ENCODE assay signal across 9 cellular contexts in the genomic region with DNA sequence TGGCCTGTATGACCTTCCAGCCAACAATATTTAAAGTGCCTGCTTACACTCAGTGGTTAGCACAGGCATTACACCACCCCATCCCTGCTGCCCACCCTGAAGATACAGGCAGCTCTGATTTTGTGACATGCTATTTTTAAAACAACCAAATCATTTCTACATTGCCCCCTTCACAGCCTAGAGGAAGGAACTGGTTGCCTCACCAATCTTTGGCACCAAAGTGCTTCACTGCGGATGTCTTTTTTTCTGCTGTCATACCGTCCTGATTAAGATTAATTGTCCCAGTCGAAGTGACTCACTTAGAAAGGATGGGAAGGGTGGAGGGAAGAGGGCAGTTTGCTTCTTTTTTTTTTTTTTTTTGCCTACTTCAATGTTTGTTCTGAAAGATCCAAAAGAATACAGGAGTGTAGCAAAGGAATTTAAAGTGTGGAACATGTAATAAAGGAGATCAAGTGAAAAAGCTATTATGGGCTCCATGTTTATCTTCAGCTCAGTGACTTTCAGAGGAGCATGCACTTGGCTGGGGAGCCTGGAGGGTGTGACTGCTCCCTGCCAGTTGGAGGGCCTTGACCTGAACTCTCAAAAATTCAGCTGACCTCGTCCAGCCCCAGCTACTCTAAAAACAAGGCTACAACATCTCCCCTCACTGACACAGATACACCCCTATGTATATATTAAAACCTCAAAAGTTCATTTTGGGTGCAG.
A peak's percentile ranks its signal among the peaks of the same experiment; 100 is the strongest.
DNase-seq lines count a peak whose midpoint lies in the region; ATAC-seq and TF ChIP-seq lines count a peak whose summit lies in the region.
"Had no signal": no experiment of that assay in that cellular context is flagged by ENCODE, and none has a peak within 500 bp of the region (broad histone marks: within the 10 kb centered on the region; RNA-seq: fewer than 3 reads in every experiment).

No MANE protein-coding gene starts in this region.

- no peaks in the 10 kb centered on the region for H3K27me3 ChIP-seq in Peyer's patch

- DNase-seq in EH (ENCODE audit: low read depth) (peak; percentile 96), Peyer's patch (no peak), fibroblast of the aortic adventitia (ENCODE audit: low read depth) (peak; percentile 98), renal cortical epithelial cell (ENCODE audit: low read depth) (peak; percentile 79), NCI-H1436 treated with DMSO at 0.1 percent for 48 hours (lab: John Stamatoyannopoulos, UW) (no peak)
- DNase-seq: T-helper 1 cell had no signal

- TF ChIP-seq CTCF in Peyer's patch (IDR thresholded peaks at IDR 0.05) (no peak), fibroblast of the aortic adventitia (IDR thresholded peaks at IDR 0.05; ENCODE audit: insufficient read depth, low read length) (peak; percentile 35)

- ATAC-seq in HG02840 (IDR thresholded peaks at IDR 0.05; ENCODE audit: low FRiP score, unreplicated experiment) = no peak
- ATAC-seq in GM18861 (IDR thresholded peaks at IDR 0.05; ENCODE audit: unreplicated experiment) = no peak
- no peak for ATAC-seq in GM21447 (IDR thresholded peaks at IDR 0.05; ENCODE audit: unreplicated experiment)

- no peak for TF ChIP-seq POLR2A in Peyer's patch (IDR thresholded peaks at IDR 0.05)

- no peaks in the 10 kb centered on the region for H3K36me3 ChIP-seq in Peyer's patch

- H3K9me3 ChIP-seq in Peyer's patch = no peaks in the 10 kb centered on the region

- H3K27ac ChIP-seq in Peyer's patch = peak overlapping the region in 3 of 4 donors; percentile 34 to 65 (median 46)

- no peaks in the 10 kb centered on the region for H3K4me1 ChIP-seq in Peyer's patch

- H3K4me3 ChIP-seq in Peyer's patch (no peak overlapping the region), fibroblast of the aortic adventitia (ENCODE audit: low read depth, low read length) (no peak overlapping the region)

Comparison
In these comparisons a context has a peak if more than half of its experiments do, and no peak if none do; other contexts are left out.
1. DNase-seq: peak in EH (single experiment), fibroblast of the aortic adventitia (single experiment) and renal cortical epithelial cell (single experiment); none in Peyer's patch (0 of 3) and NCI-H1436 treated with DMSO at 0.1 percent for 48 hours (single experiment).